ENCODE assay signal across 10 cellular contexts in genomic region chr17:28372945-28373274, GRCh38. TPM values are rescaled to one million over a fixed set of nuclear protein-coding genes. Genes with fewer than 3 reads are reported as not detected.
A peak's percentile ranks its signal among the peaks of the same experiment; 100 is the strongest.
DNase-seq lines count a peak whose midpoint lies in the region; TF ChIP-seq lines count a peak whose summit lies in the region.
"Had no signal": no experiment of that assay in that cellular context is flagged by ENCODE, and none has a peak within 500 bp of the region (broad histone marks: within the 10 kb centered on the region; RNA-seq: fewer than 3 reads in every experiment).

No MANE protein-coding gene starts in this region.

- BruUV-seq in OCI-LY7 (replicated peaks; lab: Mats Ljungman, UMichigan): no TSS peak

- no peak for TF ChIP-seq EP300 in esophagus muscularis mucosa (IDR thresholded peaks at IDR 0.05)

- DNase-seq in T-helper 2 cell treated with Interferon-gamma antibody and Interleukin-4, amounts not matched to agents 5 μg/mL and 100 μg/mL, for 36 hours (ENCODE audit: low spot score): no peak
- DNase-seq in T-helper 2 cell (no peak), OCI-LY7 (ENCODE audit: low spot score) (no peak), esophagus muscularis mucosa (ENCODE audit: extremely low spot score) (no peak), skeletal muscle cell (ENCODE audit: low read depth) (no peak), NCI-H2029 (lab: John Stamatoyannopoulos, UW) (no peak)
- DNase-seq in effector CD4-positive, alpha-beta T cell: no peak
- no peak for DNase-seq in stimulated activated CD4-positive, alpha-beta T cell treated with anti-CD3 and anti-CD28 coated beads, Interleukin-4, amount 100 ng/mL, for 1 hour
- DNase-seq: NCI-H226 had no signal

- H3K4me1 ChIP-seq in OCI-LY7 (ENCODE audit: insufficient read depth, low read length, poor library complexity, severe bottlenecking) (peaks cover 20% of the 10 kb centered on the region), esophagus muscularis mucosa (peaks cover 30 to 38% (median 33%) of the 10 kb centered on the region in 4 donors)

- peak overlapping the region; percentile 80 for H3K4me3 ChIP-seq in OCI-LY7 (ENCODE audit: low read depth, low read length, poor library complexity, severe bottlenecking)
- peak overlapping the region in 3 of 4 donors; percentile 55 to 65 (median 63) for H3K4me3 ChIP-seq in esophagus muscularis mucosa
- H3K4me3 ChIP-seq in skeletal muscle cell (ENCODE audit: low read depth, low read length): peak overlapping the region; percentile 71

- no peak overlapping the region for H3K27ac ChIP-seq in OCI-LY7 (ENCODE audit: low read depth, low read length, poor library complexity, severe bottlenecking)
- peak overlapping the region in 2 of 4 donors; percentile 82 to 83 for H3K27ac ChIP-seq in esophagus muscularis mucosa (replicated peaks in 1 of 4)

- no peak for TF ChIP-seq POLR2A in esophagus muscularis mucosa (IDR thresholded peaks at IDR 0.05; ENCODE audit: low read depth)

- peak overlapping the region; percentile 91 for H3K4me2 ChIP-seq in OCI-LY7 (ENCODE audit: low read length)

- no peaks in the 10 kb centered on the region for H3K9me3 Mint-ChIP-seq in T-helper 2 cell treated with Interferon-gamma antibody and Interleukin-4, amounts not matched to agents 5 μg/mL and 100 μg/mL, for 36 hours

- POLR2A ChIA-PET in OCI-LY7 (lab: Charles Lee): no interaction called here

- TF ChIP-seq CTCF in OCI-LY7 (conservative IDR thresholded peaks at IDR 0.05; ENCODE audit: low read length) (no peak), esophagus muscularis mucosa (IDR thresholded peaks at IDR 0.05) (no peak)

- no peaks in the 10 kb centered on the region for H3K36me3 ChIP-seq in OCI-LY7 (ENCODE audit: insufficient read depth, low read length)
- peaks cover 0 to 6% (median 1%) of the 10 kb centered on the region in 4 donors for H3K36me3 ChIP-seq in esophagus muscularis mucosa

- no peaks in the 10 kb centered on the region for H3K9me2 ChIP-seq in OCI-LY7 (ENCODE audit: insufficient read depth, low read length)

- CTCF ChIA-PET in OCI-LY7 (lab: Charles Lee; ENCODE audit: unreplicated experiment): no interaction called here

- no peaks in the 10 kb centered on the region for H3K79me2 ChIP-seq in OCI-LY7 (ENCODE audit: insufficient read depth, low read depth, low read length)

- peak overlapping the region; percentile 60 for H3K27ac Mint-ChIP-seq in T-helper 2 cell treated with Interferon-gamma antibody and Interleukin-4, amounts not matched to agents 5 μg/mL and 100 μg/mL, for 36 hours

- H4K20me1 ChIP-seq in OCI-LY7 (ENCODE audit: insufficient read depth, low read length): no peaks in the 10 kb centered on the region

- 71% methylated on average over 5 of the region's 6 CpGs for WGBS in esophagus muscularis mucosa

- H2AFZ ChIP-seq in OCI-LY7 (ENCODE audit: low read length): no peak overlapping the region

- intact Hi-C loops in OCI-LY7 (cut with micrococcal nuclease; ENCODE audit: unreplicated experiment) (no loop called here), esophagus muscularis mucosa (cut with DNase I) (no loop called here)

- peaks cover 12% of the 10 kb centered on the region for H3K4me1 Mint-ChIP-seq in T-helper 2 cell treated with Interferon-gamma antibody and Interleukin-4, amounts not matched to agents 5 μg/mL and 100 μg/mL, for 36 hours (ENCODE audit: low read depth)

- peak overlapping the region; percentile 79 for H3K4me3 Mint-ChIP-seq in T-helper 2 cell treated with Interferon-gamma antibody and Interleukin-4, amounts not matched to agents 5 μg/mL and 100 μg/mL, for 36 hours

- H3K27me3 ChIP-seq in esophagus muscularis mucosa: no peaks in the 10 kb centered on the region

- no peaks in the 10 kb centered on the region for H3K9me3 ChIP-seq in OCI-LY7 (ENCODE audit: low read length)
- H3K9me3 ChIP-seq in esophagus muscularis mucosa: no peaks in the 10 kb centered on the region

- H3K36me3 Mint-ChIP-seq in T-helper 2 cell treated with Interferon-gamma antibody and Interleukin-4, amounts not matched to agents 5 μg/mL and 100 μg/mL, for 36 hours (ENCODE audit: low read depth): peaks cover 2% of the 10 kb centered on the region

- no peaks in the 10 kb centered on the region for H3K27me3 Mint-ChIP-seq in T-helper 2 cell treated with Interferon-gamma antibody and Interleukin-4, amounts not matched to agents 5 μg/mL and 100 μg/mL, for 36 hours (ENCODE audit: low read depth)

RNA-seq across cellular contexts. Expression of gene SARM1, which starts 1.4 kb away (rescaled TPM):
- 4.7 and 7.5 TPM in 2 replicates for total RNA-seq in OCI-LY7 (2014; rRNA removed; shearing (Covaris generic))
- 21.3 and 21.7 TPM in 2 replicates for total RNA-seq in OCI-LY7 (2022)
- 10 to 100 TPM in 3 of 4 donors, 1 to 10 TPM in 1; 8.3 to 24.9 (median 13.8) TPM for total RNA-seq in esophagus muscularis mucosa

RNA-seq across cellular contexts. Expression of gene VTN, which starts 2.8 kb away (rescaled TPM):
- total RNA-seq in OCI-LY7 (2014; rRNA removed; shearing (Covaris generic)): not detected in 2 replicates
- total RNA-seq in OCI-LY7 (2022): 0.40 TPM in 1 of 2 replicates, not detected in the other
- 1 to 10 TPM in 1 of 4 donors, under 1 TPM in 3; under 0.01 to 1.3 (median 0.58) TPM for total RNA-seq in esophagus muscularis mucosa

RNA-seq across cellular contexts. Expression of gene SEBOX, which starts 7.9 kb away (rescaled TPM):
- not detected in 2 replicates for total RNA-seq in OCI-LY7 (2014; rRNA removed; shearing (Covaris generic))
- total RNA-seq in OCI-LY7 (2022) (not detected in 2 replicates), esophagus muscularis mucosa (not detected)
- total RNA-seq: lung had no signal

RNA-seq across cellular contexts. Expression of gene POLDIP2, which starts 15.6 kb away (rescaled TPM):
- 82.2 and 88.8 TPM in 2 replicates for total RNA-seq in OCI-LY7 (2014; rRNA removed; shearing (Covaris generic))
- total RNA-seq in OCI-LY7 (2022) (85.0 and 89.2 TPM in 2 replicates), esophagus muscularis mucosa (10 to 100 TPM; 67.7 to 97.5 (median 81.4) TPM)

RNA-seq across cellular contexts. Expression of gene SLC46A1, which starts 33.1 kb away (rescaled TPM):
- total RNA-seq in OCI-LY7 (2014; rRNA removed; shearing (Covaris generic)): 0.85 and 1.5 TPM in 2 replicates
- total RNA-seq in OCI-LY7 (2022) (1.2 and 2.2 TPM in 2 replicates), esophagus muscularis mucosa (1 to 10 TPM; 4.6 to 9.6 (median 7.4) TPM)
